23 cellular contexts compared by ENCODE assay signal in genomic region chr4:151485541-151486131, GRCh38.
DNase-seq lines count a peak whose midpoint lies in the region; ATAC-seq and TF ChIP-seq lines count a peak whose summit lies in the region.
"Had no signal": no experiment of that assay in that cellular context is flagged by ENCODE, and none has a peak within 500 bp of the region (broad histone marks: within the 10 kb centered on the region; RNA-seq: fewer than 3 reads in every experiment).

No MANE protein-coding gene starts in this region.

- H3K27me3 Mint-ChIP-seq in activated T-helper 2 cell treated with anti-CD3 and anti-CD28 coated beads, Interferon-gamma antibody, Interleukin-2, Interleukin-4, amounts not matched to agents 10 μg/mL and 5 μg/mL and 100 μg/mL, durations not matched to agents 14 hours and 24 hours and 36 hours (ENCODE audit: low read depth): peaks cover under 1% of the 10 kb centered on the region

- H3K27ac ChIP-seq in IMR-90 (ENCODE audit: insufficient read depth, low read length): no peak overlapping the region
- H3K27ac ChIP-seq: heart left ventricle, left lung, sigmoid colon, uterus had no signal

- TF ChIP-seq RAD21 in IMR-90 (IDR thresholded peaks at IDR 0.05; ENCODE audit: low read length): no peak

- H2AK9ac ChIP-seq in IMR-90 (replicated peaks; ENCODE audit: low read depth, low read length, poor library complexity): no peak overlapping the region

- H3K27me3 ChIP-seq in IMR-90 (ENCODE audit: control insufficient read depth, insufficient read depth, low read length): no peaks in the 10 kb centered on the region; the same call in 1 of the 2 replicates
- H3K27me3 ChIP-seq: heart left ventricle, left lung, sigmoid colon, uterus had no signal

- POLR2A ChIA-PET in IMR-90 (lab: Charles Lee; ENCODE audit: unreplicated experiment): no interaction called here

- no peaks in the 10 kb centered on the region for H3K79me1 ChIP-seq in IMR-90 (ENCODE audit: low read depth in 1 of 2, low read length in 2 of 2)

- H3K23ac ChIP-seq in IMR-90 (ENCODE audit: low read depth, low read length): no peak overlapping the region

- no peaks in the 10 kb centered on the region for H3K36me3 ChIP-seq in IMR-90 (ENCODE audit: control insufficient read depth, insufficient read depth, low read length)
- H3K36me3 ChIP-seq: heart left ventricle, left lung, sigmoid colon, uterus had no signal

- no peak overlapping the region for H3K56ac ChIP-seq in IMR-90 (ENCODE audit: extremely low read depth, insufficient read depth, low read length)

- peak overlapping the region; percentile 64; the same call in 1 of the 2 replicates for H3K18ac ChIP-seq in IMR-90 (ENCODE audit: low read depth, low read length)

- in situ Hi-C loops in IMR-90 (cut with MboI; ENCODE audit: low sequenced_read_pairs): no loop called here

- H3K9me3 Mint-ChIP-seq in activated T-helper 2 cell treated with anti-CD3 and anti-CD28 coated beads, Interferon-gamma antibody, Interleukin-2, Interleukin-4, amounts not matched to agents 10 μg/mL and 5 μg/mL and 100 μg/mL, durations not matched to agents 14 hours and 24 hours and 36 hours: no peaks in the 10 kb centered on the region
- H3K9me3 Mint-ChIP-seq: activated CD4-positive, alpha-beta T cell treated with anti-CD3 and anti-CD28 coated beads, Interleukin-2, amount 10 ng/mL, durations not matched to agents 24 days and 14 days; stimulated activated effector memory CD8-positive, alpha-beta T cell treated with anti-CD3 and anti-CD28 coated beads, Interleukin-12 subunit alpha, Interleukin-12 subunit beta, amount 100 ng/mL, for 72 hours had no signal

- H3K4me3 ChIP-seq in AG09309 (ENCODE audit: control insufficient read depth, low read depth, low read length): no peak overlapping the region
- no peak overlapping the region for H3K4me3 ChIP-seq in IMR-90 (ENCODE audit: insufficient read depth, low read depth, low read length)
- H3K4me3 ChIP-seq in choroid plexus epithelial cell (ENCODE audit: low read depth, low read length): no peak overlapping the region
- H3K4me3 ChIP-seq: heart left ventricle, left lung, sigmoid colon, uterus had no signal

- no peaks in the 10 kb centered on the region for H3K9me3 ChIP-seq in IMR-90 (ENCODE audit: control insufficient read depth, insufficient read depth, low read length)
- H3K9me3 ChIP-seq: uterus had no signal

- no peak overlapping the region; the same call in 2 of the 3 replicates for H2BK15ac ChIP-seq in IMR-90 (ENCODE audit: low read depth, low read length)

- H4K20me1 ChIP-seq in IMR-90 (ENCODE audit: insufficient read depth, low read length): no peaks in the 10 kb centered on the region

- H3K9me1 ChIP-seq in IMR-90 (ENCODE audit: insufficient read depth, low read length): no peaks in the 10 kb centered on the region

- WGBS in IMR-90 (ENCODE audit: extremely low coverage in 2 of 2, insufficient read length in 1 of 2), 2 experiments: 83% methylated on average over 2 of the region's 9 CpGs; no CpG with 5 or more reads in 1 of the 2 experiments

- peaks cover 2% of the 10 kb centered on the region; the same call in 1 of the 2 replicates for H3K4me1 ChIP-seq in IMR-90 (ENCODE audit: control insufficient read depth, insufficient read depth, low read length)
- H3K4me1 ChIP-seq: left lung, uterus had no signal

- peak overlapping the region in 1 of 2 experiments; percentile 62; a peak in 2 of 4 replicates for H4K8ac ChIP-seq in IMR-90 (ENCODE audit: low read depth in 2 of 2, low read length in 2 of 2)

- H2AFZ ChIP-seq in IMR-90 (replicated peaks; ENCODE audit: low read length, poor library complexity): peak overlapping the region; percentile 65

- H2BK5ac ChIP-seq in IMR-90 (ENCODE audit: low read depth, low read length, poor library complexity, severe bottlenecking): peak overlapping the region; percentile 7

- H3K14ac ChIP-seq in IMR-90 (replicated peaks; ENCODE audit: low read depth, low read length): peak overlapping the region; percentile 37

- no peaks in the 10 kb centered on the region for H3K36me3 Mint-ChIP-seq in activated T-helper 2 cell treated with anti-CD3 and anti-CD28 coated beads, Interferon-gamma antibody, Interleukin-2, Interleukin-4, amounts not matched to agents 10 μg/mL and 5 μg/mL and 100 μg/mL, durations not matched to agents 14 hours and 24 hours and 36 hours (ENCODE audit: low read depth)
- H3K36me3 Mint-ChIP-seq: stimulated activated effector memory CD8-positive, alpha-beta T cell treated with anti-CD3 and anti-CD28 coated beads, Interleukin-12 subunit alpha, Interleukin-12 subunit beta, amount 100 ng/mL, for 72 hours had no signal

- TF ChIP-seq CTCF in AG09309 (IDR thresholded peaks at IDR 0.05; ENCODE audit: control insufficient read depth, insufficient read depth, low read depth, low read length, missing control alignments) (no peak), IMR-90 (conservative IDR thresholded peaks at IDR 0.05; ENCODE audit: low read depth, low read length) (no peak), choroid plexus epithelial cell (conservative IDR thresholded peaks at IDR 0.05; ENCODE audit: low read depth, low read length) (no peak)

- intact Hi-C loops in IMR-90 (cut with micrococcal nuclease): no loop called here
- intact Hi-C loops in activated T-helper 2 cell treated with anti-CD3 and anti-CD28 coated beads, Interferon-gamma antibody, Interleukin-2, Interleukin-4, amounts not matched to agents 10 μg/mL and 5 μg/mL and 100 μg/mL, durations not matched to agents 14 hours and 24 hours and 36 hours (cut with micrococcal nuclease): no loop called here

- ATAC-seq in IMR-90 (ENCODE audit: low read depth): no peak
- no peak for ATAC-seq in GM21423 (IDR thresholded peaks at IDR 0.05; ENCODE audit: unreplicated experiment)
- ATAC-seq: activated T-cell treated with anti-CD3 and anti-CD28 coated beads, Interleukin-2, amount 50 U/mL, for 4 hours; heart left ventricle; left lung; Right ventricle myocardium inferior; stimulated activated effector memory CD8-positive, alpha-beta T cell treated with anti-CD3 and anti-CD28 coated beads, Interleukin-12 subunit alpha, Interleukin-12 subunit beta, amount 100 ng/mL, for 72 hours had no signal

- peak overlapping the region; percentile 59; the same call in 1 of the 2 replicates for H2BK120ac ChIP-seq in IMR-90 (ENCODE audit: low read depth, low read length)

- TF ChIP-seq POLR2A in IMR-90 (IDR thresholded peaks at IDR 0.05; ENCODE audit: low read depth, low read length): no peak

- peak overlapping the region; percentile 53; the same call in 1 of the 2 replicates for H4K5ac ChIP-seq in IMR-90 (ENCODE audit: low read depth, low read length)

- H3K4ac ChIP-seq in IMR-90 (ENCODE audit: low read depth, low read length): peak overlapping the region; percentile 37

- no TSS peak for BruUV-seq in IMR-90 (replicated peaks; lab: Mats Ljungman, UMichigan)

- no peak overlapping the region for H3K9ac ChIP-seq in IMR-90 (ENCODE audit: low read depth, low read length)

- dilution Hi-C loops in IMR-90 (cut with HindIII; ENCODE audit: low sequenced_read_pairs, unreplicated experiment): no loop called here

- H3K4me3 Mint-ChIP-seq in activated T-helper 2 cell treated with anti-CD3 and anti-CD28 coated beads, Interferon-gamma antibody, Interleukin-2, Interleukin-4, amounts not matched to agents 10 μg/mL and 5 μg/mL and 100 μg/mL, durations not matched to agents 14 hours and 24 hours and 36 hours (ENCODE audit: low read depth): no peak overlapping the region
- H3K4me3 Mint-ChIP-seq: activated CD4-positive, alpha-beta T cell treated with anti-CD3 and anti-CD28 coated beads, Interleukin-2, amount 10 ng/mL, durations not matched to agents 24 days and 14 days; activated T-cell treated with anti-CD3 and anti-CD28 coated beads, Interleukin-2, amount 50 U/mL, for 4 hours; CD8-positive, alpha-beta memory T cell; nephron; stimulated activated effector memory CD8-positive, alpha-beta T cell treated with anti-CD3 and anti-CD28 coated beads, Interleukin-12 subunit alpha, Interleukin-12 subunit beta, amount 100 ng/mL, for 72 hours had no signal

- DNase-seq in AG09309 (ENCODE audit: low read depth) (peak; percentile 13), IMR-90 (no peak), choroid plexus epithelial cell (ENCODE audit: low read depth) (peak; percentile 11), myocyte (ENCODE audit: low read depth) (peak; percentile 58), D341Med (ENCODE audit: low spot score) (no peak), activated T-cell treated with anti-CD3 and anti-CD28 coated beads for 4 hours (no peak)
- DNase-seq in activated T-helper 2 cell treated with anti-CD3 and anti-CD28 coated beads, Interferon-gamma antibody, Interleukin-2, Interleukin-4, amounts not matched to agents 10 μg/mL and 5 μg/mL and 100 μg/mL, durations not matched to agents 14 hours and 24 hours and 36 hours (ENCODE audit: low spot score): no peak
- DNase-seq: activated CD4-positive, alpha-beta T cell treated with anti-CD3 and anti-CD28 coated beads, Interleukin-2, amount 10 ng/mL, durations not matched to agents 24 days and 14 days; activated T-cell treated with anti-CD3 and anti-CD28 coated beads, Interleukin-2, amount 50 U/mL, for 4 hours; CD8-positive, alpha-beta memory T cell; cerebellar nuclear complex; GDM1; heart left ventricle; left lung; MM.1S; NCI-H2081; NCI-H774; sigmoid colon; uterus had no signal

- H3K27ac Mint-ChIP-seq in activated T-helper 2 cell treated with anti-CD3 and anti-CD28 coated beads, Interferon-gamma antibody, Interleukin-2, Interleukin-4, amounts not matched to agents 10 μg/mL and 5 μg/mL and 100 μg/mL, durations not matched to agents 14 hours and 24 hours and 36 hours: no peak overlapping the region
- H3K27ac Mint-ChIP-seq: activated CD4-positive, alpha-beta T cell treated with anti-CD3 and anti-CD28 coated beads, Interleukin-2, amount 10 ng/mL, durations not matched to agents 24 days and 14 days; CD8-positive, alpha-beta memory T cell; nephron; stimulated activated effector memory CD8-positive, alpha-beta T cell treated with anti-CD3 and anti-CD28 coated beads, Interleukin-12 subunit alpha, Interleukin-12 subunit beta, amount 100 ng/mL, for 72 hours had no signal

- CTCF ChIA-PET in IMR-90 (lab: Yijun Ruan, JAX): no interaction called here

- peak overlapping the region; percentile 53; the same call in 1 of the 2 replicates for H3K4me2 ChIP-seq in IMR-90 (ENCODE audit: low read depth, low read length)

- H4K91ac ChIP-seq in IMR-90 (ENCODE audit: insufficient read depth, low read depth, low read length): peak overlapping the region; percentile 73; the same call in 1 of the 2 replicates

- H2AK5ac ChIP-seq in IMR-90 (ENCODE audit: low read depth, low read length): 0 out of 2 replicates have a peak overlapping the region, but pooled peaks have one; percentile 29

- H3K4me1 Mint-ChIP-seq in activated T-helper 2 cell treated with anti-CD3 and anti-CD28 coated beads, Interferon-gamma antibody, Interleukin-2, Interleukin-4, amounts not matched to agents 10 μg/mL and 5 μg/mL and 100 μg/mL, durations not matched to agents 14 hours and 24 hours and 36 hours (ENCODE audit: low read depth): no peaks in the 10 kb centered on the region
- H3K4me1 Mint-ChIP-seq: activated CD4-positive, alpha-beta T cell treated with anti-CD3 and anti-CD28 coated beads, Interleukin-2, amount 10 ng/mL, durations not matched to agents 24 days and 14 days; CD8-positive, alpha-beta memory T cell; nephron; stimulated activated effector memory CD8-positive, alpha-beta T cell treated with anti-CD3 and anti-CD28 coated beads, Interleukin-12 subunit alpha, Interleukin-12 subunit beta, amount 100 ng/mL, for 72 hours had no signal

- peak overlapping the region; percentile 70 for H2BK20ac ChIP-seq in IMR-90 (ENCODE audit: low read depth, low read length)

Comparison
In these comparisons a context has a peak if more than half of its experiments do, and no peak if none do; other contexts are left out.
1. DNase-seq: peak in AG09309 (single experiment), choroid plexus epithelial cell (single experiment) and myocyte (single experiment); none in IMR-90 (single experiment), activated T-helper 2 cell treated with anti-CD3 and anti-CD28 coated beads, Interferon-gamma antibody, Interleukin-2, Interleukin-4, amounts not matched to agents 10 μg/mL and 5 μg/mL and 100 μg/mL, durations not matched to agents 14 hours and 24 hours and 36 hours (single experiment), D341Med (single experiment) and activated T-cell treated with anti-CD3 and anti-CD28 coated beads for 4 hours (single experiment).